Comparison of ENCODE assay signal across 16 cellular contexts in the genomic region with DNA sequence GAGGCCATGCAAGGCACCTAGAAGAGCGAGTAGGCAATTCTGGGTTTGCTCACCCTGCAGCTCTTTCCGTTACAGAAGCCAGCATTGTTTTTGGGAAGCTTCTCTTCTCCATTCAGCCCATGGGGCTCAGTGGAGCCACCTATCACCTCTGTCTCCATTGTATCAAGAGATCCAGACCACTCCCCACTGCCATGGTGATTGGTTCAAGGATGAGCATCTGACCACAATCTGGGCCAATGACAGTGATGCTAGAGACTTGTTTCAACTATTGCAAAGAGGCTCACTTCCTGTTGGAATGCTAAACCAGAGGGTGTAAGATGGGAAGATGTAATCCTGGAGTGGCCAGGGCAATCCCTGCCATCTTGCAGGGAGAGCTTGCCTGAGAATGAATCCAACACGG. TPM values are rescaled to one million over a fixed set of nuclear protein-coding genes. Genes with fewer than 3 reads are reported as not detected.
DNase-seq lines count a peak whose midpoint lies in the region; ATAC-seq, FAIRE-seq and TF ChIP-seq lines count a peak whose summit lies in the region.
"Had no signal": no experiment of that assay in that cellular context is flagged by ENCODE, and none has a peak within 500 bp of the region (broad histone marks: within the 10 kb centered on the region; RNA-seq: fewer than 3 reads in every experiment).

No MANE protein-coding gene starts in this region.

- TF ChIP-seq CTCF in A549 (IDR thresholded peaks at IDR 0.05): no peak
- peak in 2 of 3 experiments; percentile 38 to 45; a peak in 3 of 6 replicates for TF ChIP-seq CTCF in K562 (IDR thresholded peaks at IDR 0.05 in 2 of 3, conservative IDR thresholded peaks at IDR 0.05 in 1 of 3; ENCODE audit: insufficient read depth in 2 of 3, low read depth in 1 of 3, low read length in 3 of 3)
- no peak for TF ChIP-seq CTCF in CD8-positive, alpha-beta T cell (IDR thresholded peaks at IDR 0.05)

- H3K27ac ChIP-seq in A549 (no peak overlapping the region), K562 (ENCODE audit: extremely low read depth, low read depth, low read length) (no peak overlapping the region; the same call in 2 of the 3 replicates)
- H3K27ac ChIP-seq in CD8-positive, alpha-beta T cell (ENCODE audit: low read depth, low read length): no peak overlapping the region

- in situ Hi-C loops in G401 (cut with HindIII; ENCODE audit: low sequenced_read_pairs): no loop called here
- in situ Hi-C loops in K562 (cut with MboI): loop anchor here (25.0 kb wide), 1 partner anchor 432 kb away; no protein-coding TSS in a partner anchor

- H2AFZ ChIP-seq in K562 (ENCODE audit: low read depth, low read length): peak overlapping the region; percentile 86

- 0 out of 3 replicates have a peak, but pooled peaks cover under 1% of the 10 kb centered on the region for H3K4me1 ChIP-seq in A549
- H3K4me1 ChIP-seq in K562 (replicated peaks in 1 of 2; ENCODE audit: control insufficient read depth in 2 of 2, insufficient read depth in 2 of 2, low read length in 2 of 2): peaks cover 6 to 14% of the 10 kb centered on the region in 2 experiments; a peak in 4 of 5 replicates
- no peaks in the 10 kb centered on the region for H3K4me1 ChIP-seq in CD8-positive, alpha-beta T cell (ENCODE audit: insufficient read depth, low read length)

- H3K4me1 Mint-ChIP-seq in CD8-positive, alpha-beta T cell (ENCODE audit: low read depth): no peaks in the 10 kb centered on the region
- peaks cover 5% of the 10 kb centered on the region for H3K4me1 Mint-ChIP-seq in activated T-cell treated with anti-CD3 and anti-CD28 coated beads, Interleukin-2, amount 50 U/mL, for 72 hours (ENCODE audit: low read depth)

- no peaks in the 10 kb centered on the region for H3K27me3 ChIP-seq in K562 (ENCODE audit: control insufficient read depth in 2 of 2, insufficient read depth in 2 of 2, low read length in 2 of 2)
- H3K27me3 ChIP-seq in CD8-positive, alpha-beta T cell (ENCODE audit: insufficient read depth, low read length): no peaks in the 10 kb centered on the region

- H3K36me3 ChIP-seq in K562 (ENCODE audit: control insufficient read depth, insufficient read depth, low read length): no peaks in the 10 kb centered on the region
- H3K36me3 ChIP-seq in CD8-positive, alpha-beta T cell (ENCODE audit: insufficient read depth, low read length): no peaks in the 10 kb centered on the region

- H3K79me2 ChIP-seq in K562 (ENCODE audit: control insufficient read depth, insufficient read depth, low read length): no peaks in the 10 kb centered on the region

- no peaks in the 10 kb centered on the region for H3K36me3 Mint-ChIP-seq in CD8-positive, alpha-beta T cell
- no peaks in the 10 kb centered on the region for H3K36me3 Mint-ChIP-seq in activated T-cell treated with anti-CD3 and anti-CD28 coated beads, Interleukin-2, amount 50 U/mL, for 72 hours (ENCODE audit: insufficient read depth in 2 of 2)

- CTCF ChIA-PET in A549 (lab: Yijun Ruan, JAX) (interaction anchor here (0.6 to 2.1 kb wide), 2 partner anchors 10 to 54 kb away, joined by 4 to 14 read pairs; partner anchors contain the start of gene NECAP2), K562 (lab: Yijun Ruan, JAX; ENCODE audit: low intra/inter-chr PET ratio) (no interaction called here)
- CTCF ChIA-PET in CD8-positive, alpha-beta T cell (lab: Charles Lee): interaction anchor here (1.4 kb wide), 1 partner anchor 9 kb away, joined by 4 read pairs; no protein-coding TSS in a partner anchor

- POLR2A ChIA-PET in A549 (lab: Yijun Ruan, JAX): no interaction called here
- POLR2A ChIA-PET in K562 (lab: Yijun Ruan, JAX): interaction anchor here (0.6 to 1.5 kb wide), 4 partner anchors 9 to 83 kb away, joined by 3 to 10 read pairs (median 4); partner anchors contain the start of gene NECAP2
- POLR2A ChIA-PET in CD8-positive, alpha-beta T cell (lab: Charles Lee): interaction anchor here (0.8 kb wide), 1 partner anchor 10 kb away, joined by 3 read pairs; no protein-coding TSS in a partner anchor

- H3K9ac ChIP-seq in K562 (ENCODE audit: insufficient read depth in 1 of 2, low read depth in 2 of 2, low read length in 2 of 2): no peak overlapping the region

- peaks cover 4% of the 10 kb centered on the region for H3K27me3 Mint-ChIP-seq in CD8-positive, alpha-beta T cell (ENCODE audit: low read depth)
- H3K27me3 Mint-ChIP-seq in activated T-cell treated with anti-CD3 and anti-CD28 coated beads, Interleukin-2, amount 50 U/mL, for 72 hours (ENCODE audit: low read depth): peaks cover 12% of the 10 kb centered on the region

- TF ChIP-seq POLR2A in A549 (IDR thresholded peaks at IDR 0.05; ENCODE audit: low read length) (no peak), K562 (conservative IDR thresholded peaks at IDR 0.05) (0 out of 2 replicates have a peak, but pooled peaks have one; percentile 35)

- H3K4me3 ChIP-seq in A549: no peak overlapping the region
- no peak overlapping the region for H3K4me3 ChIP-seq in K562
- no peak overlapping the region for H3K4me3 ChIP-seq in CD8-positive, alpha-beta T cell (ENCODE audit: low read depth, low read length)

- peak in 1 of 2 experiments; percentile 89; a peak in 4 of 6 replicates for ATAC-seq in A549
- ATAC-seq in K562: peak; percentile 98
- ATAC-seq in CD8-positive, alpha-beta T cell: no peak
- no peak for ATAC-seq in activated T-cell treated with anti-CD3 and anti-CD28 coated beads, Interleukin-2, amount 50 U/mL, for 72 hours (replicated peaks in 1 of 2)
- ATAC-seq: activated T-helper 17 cell treated with anti-CD3 and anti-CD28 coated beads, Interleukin-2, amount 50 U/mL, for 72 hours had no signal

- no peak for TF ChIP-seq EP300 in A549 (IDR thresholded peaks at IDR 0.05)
- no peak for TF ChIP-seq EP300 in K562 (IDR thresholded peaks at IDR 0.05; ENCODE audit: low read length)

- H3K9me3 ChIP-seq in A549 (no peaks in the 10 kb centered on the region), K562 (replicated peaks; ENCODE audit: control insufficient read depth, insufficient read depth, low read depth, low read length) (no peaks in the 10 kb centered on the region)
- no peaks in the 10 kb centered on the region for H3K9me3 ChIP-seq in CD8-positive, alpha-beta T cell (ENCODE audit: low read length)

- no peak overlapping the region for H3K27ac Mint-ChIP-seq in CD8-positive, alpha-beta T cell
- H3K27ac Mint-ChIP-seq in activated T-cell treated with anti-CD3 and anti-CD28 coated beads, Interleukin-2, amount 50 U/mL, for 72 hours: no peak overlapping the region
- H3K27ac Mint-ChIP-seq: activated T-helper 17 cell treated with anti-CD3 and anti-CD28 coated beads, Interleukin-2, amount 50 U/mL, for 72 hours; T-helper 1 cell treated with Interleukin-12 subunit alpha and Interleukin-12 subunit beta and Interleukin-4 antibody, amounts not matched to agents 30 μg/mL and 1 μg/mL, for 36 hours had no signal

- no peak overlapping the region for H3K4me3 Mint-ChIP-seq in CD8-positive, alpha-beta T cell
- no peak overlapping the region for H3K4me3 Mint-ChIP-seq in activated T-cell treated with anti-CD3 and anti-CD28 coated beads, Interleukin-2, amount 50 U/mL, for 72 hours
- H3K4me3 Mint-ChIP-seq: activated T-helper 17 cell treated with anti-CD3 and anti-CD28 coated beads, Interleukin-2, amount 50 U/mL, for 72 hours; T-helper 1 cell treated with Interleukin-12 subunit alpha and Interleukin-12 subunit beta and Interleukin-4 antibody, amounts not matched to agents 30 μg/mL and 1 μg/mL, for 36 hours had no signal

- H3K9me1 ChIP-seq in K562 (ENCODE audit: control insufficient read depth, insufficient read depth, low read length): no peaks in the 10 kb centered on the region

- no TSS peak for BruUV-seq in K562 (replicated peaks; lab: Mats Ljungman, UMichigan)

- DNase-seq in A549 (ENCODE audit: low read depth in 1 of 2, low spot score in 1 of 2): peak; percentile 22 to 56
- peak; percentile 5 for DNase-seq in G401 (ENCODE audit: low spot score)
- peak; percentile 2 for DNase-seq in NCI-H146 treated with DMSO at 0.1 percent for 48 hours (lab: John Stamatoyannopoulos, UW; ENCODE audit: unreplicated experiment)
- peak; percentile 71 to 81 (median 74) for DNase-seq in K562 (ENCODE audit: extremely low read depth in 1 of 4, low spot score in 3 of 4)
- DNase-seq in CD8-positive, alpha-beta T cell: no peak
- DNase-seq in activated T-cell treated with anti-CD3 and anti-CD28 coated beads, Interleukin-2, amount 50 U/mL, for 72 hours: no peak
- DNase-seq in medulla oblongata (ENCODE audit: extremely low spot score): no peak
- DNase-seq in stimulated activated CD4-positive, alpha-beta T cell treated with anti-CD3 and anti-CD28 coated beads, Interleukin-4, amount 100 ng/mL, for 4 hours: no peak
- DNase-seq: aorta; kidney glomerular epithelial cell; NCI-H2029; stimulated activated naive CD4-positive, alpha-beta T cell had no signal

- FAIRE-seq in A549 (lab: Jason Lieb, UNC) (no peak), K562 (lab: Jason Lieb, UNC) (peak; percentile 80)
- FAIRE-seq: frontal cortex had no signal

- TF ChIP-seq RAD21 in A549 (conservative IDR thresholded peaks at IDR 0.05 in 1 of 2, IDR thresholded peaks at IDR 0.05 in 1 of 2) (no peak), K562 (CRISPR knock-in tag; conservative IDR thresholded peaks at IDR 0.05 in 1 of 2, IDR thresholded peaks at IDR 0.05 in 1 of 2) (no peak)

- no peaks in the 10 kb centered on the region for H3K9me3 Mint-ChIP-seq in CD8-positive, alpha-beta T cell
- no peaks in the 10 kb centered on the region for H3K9me3 Mint-ChIP-seq in activated T-cell treated with anti-CD3 and anti-CD28 coated beads, Interleukin-2, amount 50 U/mL, for 72 hours
- H3K9me3 Mint-ChIP-seq: activated T-helper 17 cell treated with anti-CD3 and anti-CD28 coated beads, Interleukin-2, amount 50 U/mL, for 72 hours; T-helper 1 cell treated with Interleukin-12 subunit alpha and Interleukin-12 subunit beta and Interleukin-4 antibody, amounts not matched to agents 30 μg/mL and 1 μg/mL, for 36 hours had no signal

- intact Hi-C loops in K562 (cut with micrococcal nuclease): no loop called here
- intact Hi-C loops in CD8-positive, alpha-beta T cell (cut with DNase I, micrococcal nuclease): no loop called here

- H4K20me1 ChIP-seq in K562 (replicated peaks; ENCODE audit: control insufficient read depth, insufficient read depth, low read length): no peaks in the 10 kb centered on the region

- no peak overlapping the region for H3K4me2 ChIP-seq in A549
- peak overlapping the region; percentile 55 for H3K4me2 ChIP-seq in K562 (ENCODE audit: insufficient read depth, low read length)

- 61% methylated on average over 3 of the region's 3 CpGs for WGBS in A549 (ENCODE audit: missing lambda C conversion rate)
- 33% methylated on average over 3 of the region's 3 CpGs for WGBS in K562 (ENCODE audit: insufficient coverage, low coverage, missing lambda C conversion rate)

RNA-seq across cellular contexts. Expression of gene SPATA21, which starts 6.6 kb away (rescaled TPM):
- polyA plus RNA-seq in A549 (2011; rRNA removed) (0.08 and 0.15 TPM in 2 replicates), A549 (2017; fragmentation: RNase III; extraction: RNeasy Plus Mini Kit Qiagen cat#74134 plus additional on column Dnase treatment) (0.09 to 0.12 TPM (median 0.10 TPM) in 3 replicates), K562 (2011; rRNA removed) (0.04 and 0.17 TPM in 2 replicates), K562 (2014; fragmentation: Illumina TruSeq; extraction: Trizol) (0.15 TPM in 1 of 2 replicates, not detected in the other), K562 (2014; fragmentation: Nextera tagmentation; extraction: Ambion mirVana) (under 1 TPM in 1 of 2 experiments, not detected in 1; 0.10 TPM), K562 (2014; rRNA removed) (0.28 and 0.36 TPM in 2 replicates)
- 0.01 and 0.05 TPM in 2 replicates for polyA plus RNA-seq in A549 (2012; cell fraction: cytosol; rRNA removed)
- 0.38 and 0.54 TPM in 2 replicates for polyA plus RNA-seq in A549 (2012; cell fraction: nucleus; rRNA removed)
- not detected in 2 replicates for polyA minus RNA-seq in A549 (2011; rRNA and poly(A)+ RNA removed)
- not detected in 2 replicates for total RNA-seq in G401 (2014; rRNA removed; shearing (Covaris generic))
- 0.19 and 0.77 TPM in 2 replicates for total RNA-seq in K562 (2011; cell fraction: chromatin; rRNA removed; ENCODE audit: low replicate concordance)
- total RNA-seq in K562 (2011; cell fraction: nucleolus; rRNA removed): 0.33 and 0.53 TPM in 2 replicates
- total RNA-seq in K562 (2011; cell fraction: nucleoplasm; rRNA removed): 0.22 TPM in 1 of 2 replicates, not detected in the other
- total RNA-seq in K562 (2014; rRNA removed) (0.08 TPM in 1 of 2 replicates, not detected in the other), K562 (2014; rRNA removed; fragmentation: Illumina TruSeq; extraction: Trizol) (0.11 and 0.13 TPM in 2 replicates), K562 (2015; rRNA removed; fragmentation: Illumina TruSeq; extraction: Trizol) (0.11 TPM in 1 of 2 replicates, not detected in the other), K562 (2021) (0.13 TPM in 1 of 2 replicates, not detected in the other)
- 0.07 and 0.25 TPM in 2 replicates for polyA plus RNA-seq in K562 (2011; cell fraction: cytosol; rRNA removed)
- 0.17 and 0.87 TPM in 2 replicates for polyA plus RNA-seq in K562 (2011; cell fraction: nucleus; rRNA removed)
- polyA plus RNA-seq in K562 (2012): 0.12 and 0.26 TPM in 2 replicates
- polyA minus RNA-seq in K562 (2011; rRNA and poly(A)+ RNA removed): not detected in 2 replicates
- polyA minus RNA-seq in K562 (2011; cell fraction: cytosol; rRNA and poly(A)+ RNA removed): not detected in 2 replicates
- polyA minus RNA-seq in K562 (2011; cell fraction: nucleus; rRNA and poly(A)+ RNA removed): not detected in 2 replicates
- total RNA-seq in CD8-positive, alpha-beta T cell: not detected
- not detected for total RNA-seq in activated T-cell treated with anti-CD3 and anti-CD28 coated beads, Interleukin-2, amount 50 U/mL, for 72 hours
- total RNA-seq: aorta, frontal cortex, myocyte had no signal

RNA-seq across cellular contexts. Expression of gene NECAP2, which starts 9.9 kb away (rescaled TPM):
- polyA plus RNA-seq in A549 (2011; rRNA removed): 38.5 and 40.3 TPM in 2 replicates
- polyA plus RNA-seq in A549 (2012; cell fraction: cytosol; rRNA removed): 35.4 and 37.6 TPM in 2 replicates
- polyA plus RNA-seq in A549 (2012; cell fraction: nucleus; rRNA removed): 29.0 and 33.2 TPM in 2 replicates
- polyA plus RNA-seq in A549 (2017; fragmentation: RNase III; extraction: RNeasy Plus Mini Kit Qiagen cat#74134 plus additional on column Dnase treatment): 28.4 to 29.7 TPM (median 29.4 TPM) in 3 replicates
- polyA minus RNA-seq in A549 (2011; rRNA and poly(A)+ RNA removed): 33.5 and 34.3 TPM in 2 replicates
- total RNA-seq in G401 (2014; rRNA removed; shearing (Covaris generic)): 81.4 and 107 TPM in 2 replicates
- total RNA-seq in K562 (2011; cell fraction: chromatin; rRNA removed; ENCODE audit: low replicate concordance): 80.1 and 150 TPM in 2 replicates
- total RNA-seq in K562 (2011; cell fraction: nucleolus; rRNA removed): 98.0 and 100 TPM in 2 replicates
- total RNA-seq in K562 (2011; cell fraction: nucleoplasm; rRNA removed): 86.6 and 88.1 TPM in 2 replicates
- 82.8 and 105 TPM in 2 replicates for total RNA-seq in K562 (2014; rRNA removed)
- total RNA-seq in K562 (2014; rRNA removed; fragmentation: Illumina TruSeq; extraction: Trizol): 58.6 and 62.1 TPM in 2 replicates
- 77.6 and 79.2 TPM in 2 replicates for total RNA-seq in K562 (2015; rRNA removed; fragmentation: Illumina TruSeq; extraction: Trizol)
- total RNA-seq in K562 (2021): 71.9 and 72.5 TPM in 2 replicates
- polyA plus RNA-seq in K562 (2011; rRNA removed): 81.8 and 85.4 TPM in 2 replicates
- polyA plus RNA-seq in K562 (2011; cell fraction: cytosol; rRNA removed): 92.3 and 104 TPM in 2 replicates
- polyA plus RNA-seq in K562 (2011; cell fraction: nucleus; rRNA removed): 65.6 and 71.5 TPM in 2 replicates
- polyA plus RNA-seq in K562 (2012): 75.2 and 79.0 TPM in 2 replicates
- 92.9 and 93.7 TPM in 2 replicates for polyA plus RNA-seq in K562 (2014; fragmentation: Illumina TruSeq; extraction: Trizol)
- 10 to 100 TPM; 22.7 to 30.6 TPM for polyA plus RNA-seq in K562 (2014; fragmentation: Nextera tagmentation; extraction: Ambion mirVana)
- polyA plus RNA-seq in K562 (2014; rRNA removed): 107 and 118 TPM in 2 replicates
- polyA minus RNA-seq in K562 (2011; rRNA and poly(A)+ RNA removed): 70.5 and 74.7 TPM in 2 replicates
- 45.0 and 45.3 TPM in 2 replicates for polyA minus RNA-seq in K562 (2011; cell fraction: cytosol; rRNA and poly(A)+ RNA removed)
- 31.8 and 51.9 TPM in 2 replicates for polyA minus RNA-seq in K562 (2011; cell fraction: nucleus; rRNA and poly(A)+ RNA removed)
- 10 to 100 TPM; 52.1 to 53.7 TPM for total RNA-seq in CD8-positive, alpha-beta T cell
- 10 to 100 TPM; 80.4 to 84.5 TPM for total RNA-seq in activated T-cell treated with anti-CD3 and anti-CD28 coated beads, Interleukin-2, amount 50 U/mL, for 72 hours

Comparison
In these comparisons a context has a peak if more than half of its experiments do, and no peak if none do; other contexts are left out.
1. DNase-seq: peak in A549 (2 of 2), G401 (single experiment), NCI-H146 treated with DMSO at 0.1 percent for 48 hours (single experiment) and K562 (4 of 4); none in CD8-positive, alpha-beta T cell (0 of 7), activated T-cell treated with anti-CD3 and anti-CD28 coated beads, Interleukin-2, amount 50 U/mL, for 72 hours (0 of 2), medulla oblongata (single experiment) and stimulated activated CD4-positive, alpha-beta T cell treated with anti-CD3 and anti-CD28 coated beads, Interleukin-4, amount 100 ng/mL, for 4 hours (0 of 2).
2. CTCF ChIP-seq: peak in K562 (2 of 3); none in A549 (single experiment) and CD8-positive, alpha-beta T cell (single experiment).
3. Of the 35 proteins assayed by ChIP-seq in both K562 and A549: peak only in K562: CTCF, EHMT2, HDAC2, PHF8 and POLR2A; only in A549: none; in both: USF2; in neither: 29.